In genomic region chr14:85576161-85576560, GRCh38 we compare ENCODE assay signal across 23 cellular contexts. TPM values are rescaled to one million over a fixed set of nuclear protein-coding genes. Genes with fewer than 3 reads are reported as not detected.
DNase-seq lines count a peak whose midpoint lies in the region; ATAC-seq and TF ChIP-seq lines count a peak whose summit lies in the region.
"Had no signal": no experiment of that assay in that cellular context is flagged by ENCODE, and none has a peak within 500 bp of the region (broad histone marks: within the 10 kb centered on the region; RNA-seq: fewer than 3 reads in every experiment).

No MANE protein-coding gene starts in this region.

- H2BK5ac ChIP-seq in mesendoderm (ENCODE audit: low read length), result no peak overlapping the region

- H2AFZ ChIP-seq in SK-N-SH (ENCODE audit: low read depth), result no peak overlapping the region

- peak overlapping the region; percentile 68 for H3K18ac ChIP-seq in mesendoderm (ENCODE audit: low read length)

- DNase-seq in SK-N-SH (no peak), caudate nucleus (lab: John Stamatoyannopoulos, UW) (no peak), mesendoderm (no peak), NCI-H526 (lab: John Stamatoyannopoulos, UW) (no peak), esophagus squamous epithelium (lab: John Stamatoyannopoulos, UW) (no peak)
- DNase-seq: activated CD8-positive, alpha-beta T cell treated with anti-CD3 and anti-CD28 coated beads, Interleukin-2, amount 10 ng/mL, durations not matched to agents 7 days and 5 days; activated T-cell treated with anti-CD3 and anti-CD28 coated beads, Interleukin-2, amount 50 U/mL, for 1 hour; central memory CD4-positive, alpha-beta T cell; effector CD4-positive, alpha-beta T cell; immature natural killer cell; left ventricle myocardium inferior; NCI-H187; spleen; stimulated activated CD4-positive, alpha-beta T cell treated with anti-CD3 and anti-CD28 coated beads, Interleukin-4, amount 100 ng/mL, for 24 hours; stomach; upper lobe of left lung had no signal

- CTCF ChIA-PET in SK-N-SH (lab: Yijun Ruan, JAX), result interaction anchor here (0.8 to 1.1 kb wide), 2 partner anchors 9 to 19 kb away, joined by 3 to 4 read pairs; no protein-coding TSS in a partner anchor

- H4K8ac ChIP-seq in mesendoderm (ENCODE audit: low read depth, low read length), result peak overlapping the region; percentile 86

- ATAC-seq in SK-N-SH treated with all-trans-retinoic acid at 6 μM for 48 hours (no peak), HG03095 (IDR thresholded peaks at IDR 0.05; ENCODE audit: unreplicated experiment) (no peak), GM21723 (IDR thresholded peaks at IDR 0.05; ENCODE audit: unreplicated experiment) (no peak)
- ATAC-seq: activated CD4-positive, CD25-positive, alpha-beta regulatory T cell treated with anti-CD3 and anti-CD28 coated beads, Interleukin-2, amount 50 U/mL, for 24 hours; activated CD8-positive, alpha-beta T cell treated with anti-CD3 and anti-CD28 coated beads, Interleukin-2, amount 10 ng/mL, durations not matched to agents 7 days and 5 days had no signal

- H3K9me3 ChIP-seq in SK-N-SH, result no peaks in the 10 kb centered on the region
- no peaks in the 10 kb centered on the region for H3K9me3 ChIP-seq in esophagus squamous epithelium
- H3K9me3 ChIP-seq: esophagus muscularis mucosa, left ventricle myocardium inferior, spleen, stomach, upper lobe of left lung had no signal

- H2BK15ac ChIP-seq in mesendoderm (replicated peaks; ENCODE audit: low read depth), result no peak overlapping the region

- H3K4me1 ChIP-seq in SK-N-SH (ENCODE audit: control insufficient read depth in 1 of 2, insufficient read depth in 2 of 2, low read depth in 1 of 2, low read length in 1 of 2), result peaks cover 0 to 73% of the 10 kb centered on the region in 2 experiments; a peak in 3 of 4 replicates
- peaks cover 20% of the 10 kb centered on the region for H3K4me1 ChIP-seq in mesendoderm (ENCODE audit: control insufficient read depth, low read depth, low read length)
- H3K4me1 ChIP-seq in esophagus squamous epithelium, result peaks cover 0 to 35% (median 0%) of the 10 kb centered on the region in 3 donors
- H3K4me1 ChIP-seq: esophagus muscularis mucosa, left ventricle myocardium inferior, spleen, stomach, upper lobe of left lung had no signal

- no peaks in the 10 kb centered on the region for H3K27me3 ChIP-seq in SK-N-SH (ENCODE audit: insufficient read depth)
- H3K27me3 ChIP-seq in mesendoderm (ENCODE audit: insufficient read depth, low read length, poor library complexity), result no peaks in the 10 kb centered on the region
- no peaks in the 10 kb centered on the region for H3K27me3 ChIP-seq in esophagus squamous epithelium
- H3K27me3 ChIP-seq: esophagus muscularis mucosa, spleen, stomach, upper lobe of left lung had no signal

- H3K36me3 ChIP-seq in SK-N-SH (replicated peaks in 1 of 2; ENCODE audit: control insufficient read depth in 1 of 2, insufficient read depth in 2 of 2, low read length in 1 of 2) (no peaks in the 10 kb centered on the region), mesendoderm (ENCODE audit: control insufficient read depth, insufficient read depth, low read length) (no peaks in the 10 kb centered on the region), esophagus squamous epithelium (no peaks in the 10 kb centered on the region)
- H3K36me3 ChIP-seq: esophagus muscularis mucosa, left ventricle myocardium inferior, spleen, stomach, upper lobe of left lung had no signal

- H3K4ac ChIP-seq in mesendoderm (ENCODE audit: low read depth, low read length), result no peak overlapping the region

- H3F3A ChIP-seq in SK-N-SH (replicated peaks; ENCODE audit: insufficient read depth), result peaks cover 27% of the 10 kb centered on the region

- H3K27ac ChIP-seq in SK-N-SH (ENCODE audit: low read depth in 2 of 2, low read length in 1 of 2), result peak overlapping the region in 1 of 2 experiments; percentile 66; a peak in 2 of 4 replicates
- H3K27ac ChIP-seq in caudate nucleus (ENCODE audit: low read depth, low read length), result peak overlapping the region; percentile 79
- peak overlapping the region; percentile 59 for H3K27ac ChIP-seq in mesendoderm (ENCODE audit: low read depth, low read length)
- H3K27ac ChIP-seq in esophagus squamous epithelium, result no peak overlapping the region
- H3K27ac ChIP-seq: 22Rv1, C4-2B, esophagus muscularis mucosa, left ventricle myocardium inferior, spleen, upper lobe of left lung had no signal

- H2AK5ac ChIP-seq in mesendoderm (ENCODE audit: low read length), result no peak overlapping the region

- peaks cover 3% of the 10 kb centered on the region for H3K79me1 ChIP-seq in mesendoderm (ENCODE audit: low read length)

- peaks cover 41% of the 10 kb centered on the region for H3K79me2 ChIP-seq in SK-N-SH (ENCODE audit: insufficient read depth)
- H3K79me2 ChIP-seq in mesendoderm (ENCODE audit: control insufficient read depth, insufficient read depth, low read length), result no peaks in the 10 kb centered on the region

- no peak overlapping the region for H4K5ac ChIP-seq in mesendoderm (ENCODE audit: low read length)

- no peak overlapping the region for H2BK120ac ChIP-seq in mesendoderm (ENCODE audit: low read depth, low read length)

- H3K56ac ChIP-seq in mesendoderm (ENCODE audit: low read length), result no peak overlapping the region

- no peak for TF ChIP-seq RAD21 in SK-N-SH (IDR thresholded peaks at IDR 0.05; ENCODE audit: low read length)

- TF ChIP-seq CTCF in SK-N-SH (IDR thresholded peaks at IDR 0.05) (no peak), esophagus squamous epithelium (IDR thresholded peaks at IDR 0.05) (no peak)

- TF ChIP-seq POLR2A in esophagus squamous epithelium (IDR thresholded peaks at IDR 0.05), result no peak

- H3K23ac ChIP-seq in mesendoderm (ENCODE audit: low read length), result no peak overlapping the region

- no peak for TF ChIP-seq EP300 in SK-N-SH (IDR thresholded peaks at IDR 0.05; ENCODE audit: borderline replicate concordance in 1 of 2, low read depth in 1 of 2, low read length in 1 of 2)

- WGBS in SK-N-SH (ENCODE audit: low lambda C conversion rate), result 57% methylated on average over 4 of the region's 4 CpGs
- no CpG with 5 or more reads among the region's 4 CpGs for WGBS in mesendoderm (ENCODE audit: extremely low coverage, insufficient coverage, low lambda C conversion rate)
- WGBS in esophagus squamous epithelium, 2 donors, result 50 to 53% methylated on average over 4 of the region's 4 CpGs

- H3K4me2 ChIP-seq in SK-N-SH, result peak overlapping the region; percentile 31; the same call in 1 of the 2 replicates
- no peak overlapping the region for H3K4me2 ChIP-seq in mesendoderm (ENCODE audit: low read length)

- no peaks in the 10 kb centered on the region for H4K20me1 ChIP-seq in SK-N-SH (ENCODE audit: insufficient read depth)

- intact Hi-C loops in esophagus squamous epithelium (cut with DNase I), result no loop called here

- POLR2A ChIA-PET in SK-N-SH (lab: Yijun Ruan, JAX), result no interaction called here

- no peaks in the 10 kb centered on the region for H3K9me2 ChIP-seq in SK-N-SH

- H3K4me3 ChIP-seq in SK-N-SH (ENCODE audit: low read depth in 2 of 2, low read length in 1 of 2), result no peak overlapping the region
- H3K4me3 ChIP-seq in mesendoderm (ENCODE audit: low read length), result no peak overlapping the region
- no peak overlapping the region for H3K4me3 ChIP-seq in esophagus squamous epithelium
- H3K4me3 ChIP-seq: esophagus muscularis mucosa, left ventricle myocardium inferior, spleen, stomach, upper lobe of left lung had no signal

- no peak overlapping the region; the same call in 1 of the 2 replicates for H3K9ac ChIP-seq in SK-N-SH
- H3K9ac ChIP-seq in mesendoderm (ENCODE audit: low read length), result no peak overlapping the region

TF ChIP-seq in SK-N-SH, 30 proteins besides CTCF, POLR2A, EP300 and RAD21 (continues in another document):
- no peak for TF ChIP-seq YY1 (IDR thresholded peaks at IDR 0.05; ENCODE audit: low read depth)
- TF ChIP-seq, protein P1, sequence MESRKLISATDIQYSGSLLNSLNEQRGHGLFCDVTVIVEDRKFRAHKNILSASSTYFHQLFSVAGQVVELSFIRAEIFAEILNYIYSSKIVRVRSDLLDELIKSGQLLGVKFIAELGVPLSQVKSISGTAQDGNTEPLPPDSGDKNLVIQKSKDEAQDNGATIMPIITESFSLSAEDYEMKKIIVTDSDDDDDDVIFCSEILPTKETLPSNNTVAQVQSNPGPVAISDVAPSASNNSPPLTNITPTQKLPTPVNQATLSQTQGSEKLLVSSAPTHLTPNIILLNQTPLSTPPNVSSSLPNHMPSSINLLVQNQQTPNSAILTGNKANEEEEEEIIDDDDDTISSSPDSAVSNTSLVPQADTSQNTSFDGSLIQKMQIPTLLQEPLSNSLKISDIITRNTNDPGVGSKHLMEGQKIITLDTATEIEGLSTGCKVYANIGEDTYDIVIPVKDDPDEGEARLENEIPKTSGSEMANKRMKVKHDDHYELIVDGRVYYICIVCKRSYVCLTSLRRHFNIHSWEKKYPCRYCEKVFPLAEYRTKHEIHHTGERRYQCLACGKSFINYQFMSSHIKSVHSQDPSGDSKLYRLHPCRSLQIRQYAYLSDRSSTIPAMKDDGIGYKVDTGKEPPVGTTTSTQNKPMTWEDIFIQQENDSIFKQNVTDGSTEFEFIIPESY (IDR thresholded peaks at IDR 0.05; ENCODE audit: borderline replicate concordance, low read depth), result no peak
- no peak for TF ChIP-seq TEAD4 (IDR thresholded peaks at IDR 0.05; ENCODE audit: borderline replicate concordance, insufficient read depth)

TF ChIP-seq in SK-N-SH treated with all-trans-retinoic acid at 6 μM for 48 hours, 23 proteins besides CTCF, POLR2A, EP300 and RAD21 (continues in another document):
- TF ChIP-seq ZFP3 (CRISPR knock-in tag; IDR thresholded peaks at IDR 0.05) (no peak), CSDC2 (CRISPR knock-in tag; IDR thresholded peaks at IDR 0.05) (no peak), ZNF70 (CRISPR knock-in tag; IDR thresholded peaks at IDR 0.05) (no peak)

RNA-seq across cellular contexts. Expression of gene FLRT2, which starts 46.2 kb away (rescaled TPM):
- polyA plus RNA-seq in SK-N-SH (2012; rRNA removed), result 10.8 and 14.1 TPM in 2 replicates
- 5.9 and 7.3 TPM in 2 replicates for polyA plus RNA-seq in SK-N-SH (2012; cell fraction: cytosol; rRNA removed)
- 23.0 and 43.1 TPM in 2 replicates for polyA plus RNA-seq in SK-N-SH (2012; cell fraction: nucleus; rRNA removed)
- 17.1 TPM for polyA plus RNA-seq in mesendoderm (2013, experiment 1 of 2)
- 14.9 TPM for polyA plus RNA-seq in mesendoderm (2013, experiment 2 of 2)
- 1 to 10 TPM in 3 of 4 donors, under 1 TPM in 1; 0.61 to 8.4 (median 6.4) TPM for total RNA-seq in esophagus squamous epithelium
- total RNA-seq: activated CD8-positive, alpha-beta T cell treated with anti-CD3 and anti-CD28 coated beads, Interleukin-2, amount 10 ng/mL, durations not matched to agents 7 days and 5 days had no signal
- polyA plus RNA-seq: immature natural killer cell had no signal

Comparison
In these comparisons a context has a peak if more than half of its experiments do, and no peak if none do; other contexts are left out.
1. H3K27ac ChIP-seq: peak in caudate nucleus (single experiment) and mesendoderm (single experiment); none in esophagus squamous epithelium (0 of 4).